24 cellular contexts compared by ENCODE assay signal in the genomic region with DNA sequence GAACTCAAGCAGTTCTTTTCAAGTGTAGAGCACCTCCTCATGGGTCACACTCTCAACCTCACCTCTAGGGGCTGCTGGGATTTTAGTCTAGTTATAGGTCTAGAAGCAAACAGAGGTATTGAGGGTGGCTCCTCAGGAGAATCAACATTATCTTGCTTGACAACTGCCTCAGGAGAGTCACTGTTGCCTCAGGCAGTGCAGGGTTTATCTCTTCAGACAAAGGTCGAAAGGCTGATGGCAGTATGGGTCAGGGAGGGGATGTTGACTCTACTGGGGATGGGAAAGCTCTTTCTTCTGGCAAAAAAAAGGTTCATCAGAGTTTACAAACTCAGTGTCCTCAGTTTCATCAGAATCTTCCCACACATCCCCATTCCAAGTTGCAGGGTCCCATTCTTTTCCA. TPM values are rescaled to one million over a fixed set of nuclear protein-coding genes. Genes with fewer than 3 reads are reported as not detected.
"Had no signal": no experiment of that assay in that cellular context is flagged by ENCODE, and none has a peak within 500 bp of the region (broad histone marks: within the 10 kb centered on the region; RNA-seq: fewer than 3 reads in every experiment).

No MANE protein-coding gene starts in this region.

- H3K9me3 Mint-ChIP-seq: T-cell had no signal

- H3K4me3 Mint-ChIP-seq: T-cell had no signal

- H3K9me3 ChIP-seq: MG63, SJSA1 had no signal

- H3K36me3 ChIP-seq: MG63, SJSA1 had no signal

- H3K27me3 ChIP-seq: MG63, SJSA1 had no signal

- H3K27ac Mint-ChIP-seq: T-cell had no signal

- H3K27ac ChIP-seq: SJSA1, SK-N-MC had no signal

- H3K4me3 ChIP-seq: MG63, SJSA1, SK-N-MC had no signal

- FAIRE-seq: RCC 7860 had no signal

- H3K36me3 Mint-ChIP-seq: T-cell had no signal

- ATAC-seq: T-cell had no signal

- DNase-seq: IMR-90, Karpas-422, KG1, MG63, NCI-H1092, NCI-H1105 treated with DMSO at 0.1 percent for 48 hours, NCI-H1417 treated with DMSO at 0.1 percent for 48 hours, NCI-H1694, NCI-H187 treated with DMSO at 0.1 percent for 48 hours, NCI-H2029 treated with DMSO at 0.1 percent for 48 hours, NCI-H2171 treated with DMSO at 0.1 percent for 48 hours, NCI-H2227 treated with DMSO at 0.1 percent for 48 hours, NCI-H524, NCI-H526 treated with DMSO at 0.1 percent for 48 hours, NCI-H774, Right ventricle myocardium superior, RPMI8226, SIG-M5, SW 1271, T-cell had no signal

RNA-seq across cellular contexts. Expression of a gene that starts 23.9 kb away (rescaled TPM):
- total RNA-seq: HT-29 had no signal
